In the genomic region with DNA sequence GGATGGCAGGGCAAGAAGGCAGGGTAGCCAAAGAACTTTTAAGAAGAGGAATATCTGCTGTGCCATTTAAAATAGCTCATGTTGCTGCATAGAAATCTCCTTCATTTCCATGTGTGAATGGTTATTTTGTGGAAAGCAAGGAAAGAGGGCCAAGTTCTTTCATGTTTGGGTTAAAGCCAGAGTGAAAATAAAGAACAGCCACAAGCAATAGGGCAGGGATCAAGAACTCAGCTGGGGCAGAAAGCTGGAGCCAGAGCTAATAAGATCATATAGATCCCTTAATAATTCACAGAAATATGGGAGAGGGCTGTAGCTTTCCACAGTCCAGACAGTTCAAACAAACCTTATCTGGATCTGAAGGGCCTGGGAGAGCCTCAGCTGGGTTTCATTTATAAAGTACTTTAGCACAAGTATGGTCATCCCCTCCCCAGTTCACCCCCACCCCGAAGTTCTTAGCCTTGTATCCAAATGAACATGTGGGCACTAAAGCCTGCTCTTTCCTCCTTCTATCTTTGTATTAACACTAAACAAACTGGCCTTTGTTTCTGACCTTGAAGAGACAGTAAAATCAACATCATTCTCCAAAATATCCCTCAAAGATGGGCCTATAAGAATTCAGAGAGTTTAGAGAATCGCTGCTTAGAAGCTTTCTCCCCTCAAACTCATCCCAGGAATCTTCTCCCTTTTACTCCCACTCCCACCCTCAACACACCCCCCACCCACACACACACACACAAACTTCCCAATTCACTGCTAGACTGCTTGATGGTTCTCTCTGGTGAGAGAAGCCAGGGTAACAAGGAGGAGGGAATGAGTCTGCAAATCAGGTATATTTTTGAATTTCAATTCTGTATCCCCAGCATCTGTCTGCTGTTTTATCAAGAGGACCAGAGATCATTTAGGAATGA, we compare ENCODE assay signal across 1 cellular context.
TF ChIP-seq lines count a peak whose summit lies in the region.

No MANE protein-coding gene starts in this region.

TF ChIP-seq in HEK293, 187 proteins besides CTCF, POLR2A, EP300 and RAD21:
- TF ChIP-seq ZBTB48 (tag by site-specific recombination; IDR thresholded peaks at IDR 0.05) (no peak), EGR2 (tag by site-specific recombination; IDR thresholded peaks at IDR 0.05; ENCODE audit: low read depth) (peak; percentile 61; the same call in 1 of the 2 replicates), ZFHX2 (tag by site-specific recombination; conservative IDR thresholded peaks at IDR 0.05) (peak; percentile 78)
